Comparison of ENCODE assay signal across 10 cellular contexts in the genomic region with DNA sequence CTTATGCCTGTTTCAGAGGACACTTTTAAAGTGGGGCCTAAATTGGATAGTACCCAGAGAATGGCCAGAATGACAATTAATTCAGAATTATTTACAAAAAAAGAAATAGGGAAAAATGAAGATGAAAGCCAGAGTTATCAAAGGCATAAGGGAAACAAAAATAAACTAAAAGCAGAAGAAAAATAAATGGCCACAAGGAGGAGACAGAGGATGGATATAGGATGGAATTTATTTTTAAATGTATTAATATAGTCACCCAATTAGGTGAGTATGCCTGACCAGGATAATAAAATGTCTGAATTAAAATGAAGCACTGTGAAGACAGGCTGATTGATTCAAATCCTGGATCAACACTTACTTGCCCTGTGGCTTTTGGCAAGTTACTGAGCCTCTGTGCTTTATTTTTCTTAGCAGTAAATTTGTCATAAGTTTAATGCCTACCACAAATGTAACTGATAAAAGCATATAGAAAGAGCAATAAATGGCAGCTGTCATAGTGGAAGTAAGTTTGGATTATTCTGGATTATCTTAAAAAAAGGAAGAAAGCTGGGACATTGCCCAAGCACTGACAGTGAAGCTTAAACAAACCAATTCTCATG. TPM values are rescaled to one million over a fixed set of nuclear protein-coding genes. Genes with fewer than 3 reads are reported as not detected.
DNase-seq lines count a peak whose midpoint lies in the region; ATAC-seq, FAIRE-seq and TF ChIP-seq lines count a peak whose summit lies in the region.
"Had no signal": no experiment of that assay in that cellular context is flagged by ENCODE, and none has a peak within 500 bp of the region (broad histone marks: within the 10 kb centered on the region; RNA-seq: fewer than 3 reads in every experiment).

No MANE protein-coding gene starts in this region.

- no peak for TF ChIP-seq EP300 in A549 (IDR thresholded peaks at IDR 0.05)

- no peaks in the 10 kb centered on the region for H3K79me2 ChIP-seq in hepatocyte

- TF ChIP-seq RAD21 in A549 (conservative IDR thresholded peaks at IDR 0.05 in 1 of 2, IDR thresholded peaks at IDR 0.05 in 1 of 2), result peak; percentile 78 to 80

- H3K9ac ChIP-seq in SK-N-MC (ENCODE audit: insufficient read length), result no peak overlapping the region

- no peaks in the 10 kb centered on the region for H3K9me3 ChIP-seq in A549
- H3K9me3 ChIP-seq in SK-N-MC (ENCODE audit: low read depth, low read length), result no peaks in the 10 kb centered on the region
- H3K9me3 ChIP-seq in hepatocyte (ENCODE audit: low read depth), result no peaks in the 10 kb centered on the region

- H3K4me1 ChIP-seq in A549 (peaks cover 13% of the 10 kb centered on the region; the same call in 2 of the 3 replicates), hepatocyte (ENCODE audit: insufficient read depth) (no peaks in the 10 kb centered on the region)

- no peaks in the 10 kb centered on the region for H3K27me3 ChIP-seq in hepatocyte

- DNase-seq in A549 (ENCODE audit: low read depth in 1 of 2, low spot score in 1 of 2) (no peak), GM13977 (ENCODE audit: low spot score) (peak; percentile 32), SK-N-MC (ENCODE audit: low read depth, low spot score) (peak; percentile 32), hepatocyte (ENCODE audit: low spot score) (no peak)
- DNase-seq: stimulated activated CD4-positive, alpha-beta T cell treated with anti-CD3 and anti-CD28 coated beads, Interleukin-15, amount 100 ng/mL, for 24 hours had no signal

- no peaks in the 10 kb centered on the region for H3K9me2 ChIP-seq in hepatocyte (replicated peaks; ENCODE audit: insufficient read depth)

- peak; percentile 62 for TF ChIP-seq CTCF in A549 (IDR thresholded peaks at IDR 0.05)
- TF ChIP-seq CTCF in GM13977 (IDR thresholded peaks at IDR 0.05; ENCODE audit: extremely low read depth, insufficient read depth, missing control alignments), result peak; percentile 49
- peak; percentile 67 for TF ChIP-seq CTCF in hepatocyte (IDR thresholded peaks at IDR 0.05; ENCODE audit: poor library complexity)

- H2AFZ ChIP-seq in hepatocyte, result no peak overlapping the region

- H3K4me2 ChIP-seq in A549, result no peak overlapping the region
- no peak overlapping the region for H3K4me2 ChIP-seq in hepatocyte

- ATAC-seq in A549 (0 out of 6 replicates have a peak, but pooled peaks of 1 of the 2 experiments have one; percentile 31), GM21576 (IDR thresholded peaks at IDR 0.05; ENCODE audit: unreplicated experiment) (no peak), HG03175 (IDR thresholded peaks at IDR 0.05; ENCODE audit: unreplicated experiment) (no peak), HG03045 (IDR thresholded peaks at IDR 0.05; ENCODE audit: unreplicated experiment) (no peak), HG03457 (IDR thresholded peaks at IDR 0.05; ENCODE audit: unreplicated experiment) (no peak)
- ATAC-seq: WTC11 had no signal

- H3K36me3 ChIP-seq in SK-N-MC (ENCODE audit: insufficient read depth, low read length) (no peaks in the 10 kb centered on the region), hepatocyte (replicated peaks; ENCODE audit: insufficient read depth, low read depth) (no peaks in the 10 kb centered on the region)

- no peak for FAIRE-seq in A549 (lab: Jason Lieb, UNC)

- H4K20me1 ChIP-seq in hepatocyte (ENCODE audit: insufficient read depth, poor library complexity, severe bottlenecking), result no peaks in the 10 kb centered on the region

- H3K27ac ChIP-seq in A549 (no peak overlapping the region), SK-N-MC (no peak overlapping the region), hepatocyte (no peak overlapping the region)

- POLR2A ChIA-PET in A549 (lab: Yijun Ruan, JAX), result interaction anchor here (0.5 kb wide), 1 partner anchor 162 kb away, joined by 3 read pairs; no protein-coding TSS in a partner anchor

- H3K4me3 ChIP-seq in A549 (no peak overlapping the region), SK-N-MC (no peak overlapping the region), hepatocyte (no peak overlapping the region)

- CTCF ChIA-PET in A549 (lab: Yijun Ruan, JAX), result interaction anchor here (0.7 to 3.6 kb wide), 8 partner anchors 9 to 155 kb away, joined by 3 to 31 read pairs (median 3); no protein-coding TSS in a partner anchor

- in situ Hi-C loops in GM13977 (cut with MboI; ENCODE audit: low pct_unique_long_range_greater_than_20kb, low sequenced_read_pairs, unreplicated experiment), result loop anchor here (25.0 kb wide), 1 partner anchor 103 kb away; a partner anchor contains a TSS

- TF ChIP-seq POLR2A in A549 (IDR thresholded peaks at IDR 0.05; ENCODE audit: low read length), result no peak

TF ChIP-seq in A549, 52 proteins besides CTCF, POLR2A, EP300 and RAD21:
- TF ChIP-seq SMC3 (IDR thresholded peaks at IDR 0.05), result peak; percentile 79
- no peak for TF ChIP-seq KDM5A (IDR thresholded peaks at IDR 0.05)
- TF ChIP-seq HDAC2 (IDR thresholded peaks at IDR 0.05), result no peak
- TF ChIP-seq, protein P1, sequence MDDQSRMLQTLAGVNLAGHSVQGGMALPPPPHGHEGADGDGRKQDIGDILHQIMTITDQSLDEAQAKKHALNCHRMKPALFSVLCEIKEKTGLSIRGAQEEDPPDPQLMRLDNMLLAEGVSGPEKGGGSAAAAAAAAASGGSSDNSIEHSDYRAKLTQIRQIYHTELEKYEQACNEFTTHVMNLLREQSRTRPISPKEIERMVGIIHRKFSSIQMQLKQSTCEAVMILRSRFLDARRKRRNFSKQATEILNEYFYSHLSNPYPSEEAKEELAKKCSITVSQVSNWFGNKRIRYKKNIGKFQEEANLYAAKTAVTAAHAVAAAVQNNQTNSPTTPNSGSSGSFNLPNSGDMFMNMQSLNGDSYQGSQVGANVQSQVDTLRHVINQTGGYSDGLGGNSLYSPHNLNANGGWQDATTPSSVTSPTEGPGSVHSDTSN (IDR thresholded peaks at IDR 0.05), result no peak

RNA-seq across cellular contexts. Expression of a gene that starts 3.4 kb away (rescaled TPM):
- not detected in 2 replicates for polyA plus RNA-seq in A549 (2011; rRNA removed)
- not detected in 2 replicates for polyA plus RNA-seq in A549 (2012; cell fraction: cytosol; rRNA removed)
- polyA plus RNA-seq in A549 (2012; cell fraction: nucleus; rRNA removed), result not detected in 2 replicates
- not detected in 3 replicates for polyA plus RNA-seq in A549 (2017; fragmentation: RNase III; extraction: RNeasy Plus Mini Kit Qiagen cat#74134 plus additional on column Dnase treatment)
- polyA minus RNA-seq in A549 (2011; rRNA and poly(A)+ RNA removed), result not detected in 2 replicates
- not detected in 2 replicates for total RNA-seq in hepatocyte
- not detected in 2 replicates for polyA plus RNA-seq in hepatocyte
- total RNA-seq: WTC11 had no signal

RNA-seq across cellular contexts. Expression of a gene that starts 23.5 kb away (rescaled TPM):
- polyA plus RNA-seq in A549 (2011; rRNA removed) (not detected in 2 replicates), A549 (2017; fragmentation: RNase III; extraction: RNeasy Plus Mini Kit Qiagen cat#74134 plus additional on column Dnase treatment) (not detected in 3 replicates), hepatocyte (not detected in 2 replicates)
- polyA plus RNA-seq in A549 (2012; cell fraction: cytosol; rRNA removed), result not detected in 2 replicates
- not detected in 2 replicates for polyA plus RNA-seq in A549 (2012; cell fraction: nucleus; rRNA removed)
- not detected in 2 replicates for polyA minus RNA-seq in A549 (2011; rRNA and poly(A)+ RNA removed)
- not detected in 2 replicates for total RNA-seq in hepatocyte
- total RNA-seq: WTC11 had no signal

RNA-seq across cellular contexts. Expression of a gene that starts 35.0 kb away (rescaled TPM):
- not detected in 2 replicates for polyA plus RNA-seq in A549 (2011; rRNA removed)
- polyA plus RNA-seq in A549 (2012; cell fraction: cytosol; rRNA removed), result not detected in 2 replicates
- not detected in 2 replicates for polyA plus RNA-seq in A549 (2012; cell fraction: nucleus; rRNA removed)
- not detected in 3 replicates for polyA plus RNA-seq in A549 (2017; fragmentation: RNase III; extraction: RNeasy Plus Mini Kit Qiagen cat#74134 plus additional on column Dnase treatment)
- polyA minus RNA-seq in A549 (2011; rRNA and poly(A)+ RNA removed), result not detected in 2 replicates
- 0.20 and 0.36 TPM in 2 replicates for total RNA-seq in hepatocyte
- polyA plus RNA-seq in hepatocyte, result 0.55 and 2.4 TPM in 2 replicates
- total RNA-seq: WTC11 had no signal

Comparison
In these comparisons a context has a peak if more than half of its experiments do, and no peak if none do; other contexts are left out.
1. DNase-seq: peak in GM13977 (single experiment) and SK-N-MC (single experiment); none in A549 (0 of 2) and hepatocyte (single experiment).
2. Peak in every context shown above with its lines, with median percentiles within 50 percentile points of each other: CTCF ChIP-seq.